Comparison of ENCODE assay signal across 1 cellular context in genomic region chr22:19834599-19834998, GRCh38.
TF ChIP-seq lines count a peak whose summit lies in the region.

No MANE protein-coding gene starts in this region.

TF ChIP-seq in K562, 482 proteins besides CTCF, POLR2A, EP300 and RAD21 (continued from another document and continues in another):
- TF ChIP-seq ZNF318 (IDR thresholded peaks at IDR 0.05; ENCODE audit: borderline replicate concordance in 1 of 2, low read depth in 1 of 2) (no peak), HNRNPLL (IDR thresholded peaks at IDR 0.05; ENCODE audit: low read depth, low read length, poor library complexity, severe bottlenecking) (no peak), TCF3 (CRISPR knock-in tag; IDR thresholded peaks at IDR 0.05) (no peak), DLX4 (CRISPR knock-in tag; IDR thresholded peaks at IDR 0.05) (no peak), KLF10 (CRISPR knock-in tag; IDR thresholded peaks at IDR 0.05) (no peak), ESRRA (IDR thresholded peaks at IDR 0.05; ENCODE audit: borderline replicate concordance, low read depth) (no peak), HDGF (IDR thresholded peaks at IDR 0.05) (no peak), ILF3 (IDR thresholded peaks at IDR 0.05; ENCODE audit: borderline replicate concordance) (no peak), ZNF395 (CRISPR knock-in tag; IDR thresholded peaks at IDR 0.05) (no peak), PCBP2 (IDR thresholded peaks at IDR 0.05; ENCODE audit: low read depth, low read length, poor library complexity, severe bottlenecking) (no peak), MBD1 (CRISPR knock-in tag; IDR thresholded peaks at IDR 0.05) (no peak), SREBF1 (IDR thresholded peaks at IDR 0.05; ENCODE audit: borderline replicate concordance, low read depth, low read length) (no peak), CAMTA2 (CRISPR knock-in tag; conservative IDR thresholded peaks at IDR 0.05) (no peak), JUNB (CRISPR knock-in tag; conservative IDR thresholded peaks at IDR 0.05) (no peak), NFYB (IDR thresholded peaks at IDR 0.05; ENCODE audit: extremely low read depth, insufficient read length) (no peak), LARP7 (IDR thresholded peaks at IDR 0.05) (peak; percentile 95), EWSR1 (IDR thresholded peaks at IDR 0.05; ENCODE audit: borderline replicate concordance, low read depth, partially characterized antibody) (no peak), ZBTB2 (IDR thresholded peaks at IDR 0.05) (peak; percentile 45; the same call in 1 of the 2 replicates), KHSRP (IDR thresholded peaks at IDR 0.05) (peak; percentile 50; the same call in 1 of the 2 replicates), FUS (optimal IDR thresholded peaks at IDR 0.05; ENCODE audit: low read depth, low read length) (no peak), PYGO2 (tag; IDR thresholded peaks at IDR 0.05) (no peak), MGA (IDR thresholded peaks at IDR 0.05) (no peak), MXI1 (IDR thresholded peaks at IDR 0.05; ENCODE audit: low read depth, low read length) (no peak), ASH1L (IDR thresholded peaks at IDR 0.05; ENCODE audit: borderline replicate concordance, low read depth, partially characterized antibody) (peak; percentile 46), EP400 (IDR thresholded peaks at IDR 0.05) (0 out of 2 replicates have a peak, but pooled peaks have one; percentile 31), MIER1 (IDR thresholded peaks at IDR 0.05; ENCODE audit: low read depth) (peak; percentile 32; the same call in 1 of the 2 replicates), RFX5 (IDR thresholded peaks at IDR 0.05; ENCODE audit: low read depth, low read length) (no peak), PHB2 (IDR thresholded peaks at IDR 0.05; ENCODE audit: low read depth) (peak; percentile 51; the same call in 1 of the 2 replicates), TRIM24 (IDR thresholded peaks at IDR 0.05) (no peak; a peak in 1 of 4 replicates), NFRKB (IDR thresholded peaks at IDR 0.05; ENCODE audit: low read depth) (no peak), GABPA (tag; conservative IDR thresholded peaks at IDR 0.05; ENCODE audit: low read depth) (no peak)
